ENCODE assay signal across 9 cellular contexts in the genomic region with DNA sequence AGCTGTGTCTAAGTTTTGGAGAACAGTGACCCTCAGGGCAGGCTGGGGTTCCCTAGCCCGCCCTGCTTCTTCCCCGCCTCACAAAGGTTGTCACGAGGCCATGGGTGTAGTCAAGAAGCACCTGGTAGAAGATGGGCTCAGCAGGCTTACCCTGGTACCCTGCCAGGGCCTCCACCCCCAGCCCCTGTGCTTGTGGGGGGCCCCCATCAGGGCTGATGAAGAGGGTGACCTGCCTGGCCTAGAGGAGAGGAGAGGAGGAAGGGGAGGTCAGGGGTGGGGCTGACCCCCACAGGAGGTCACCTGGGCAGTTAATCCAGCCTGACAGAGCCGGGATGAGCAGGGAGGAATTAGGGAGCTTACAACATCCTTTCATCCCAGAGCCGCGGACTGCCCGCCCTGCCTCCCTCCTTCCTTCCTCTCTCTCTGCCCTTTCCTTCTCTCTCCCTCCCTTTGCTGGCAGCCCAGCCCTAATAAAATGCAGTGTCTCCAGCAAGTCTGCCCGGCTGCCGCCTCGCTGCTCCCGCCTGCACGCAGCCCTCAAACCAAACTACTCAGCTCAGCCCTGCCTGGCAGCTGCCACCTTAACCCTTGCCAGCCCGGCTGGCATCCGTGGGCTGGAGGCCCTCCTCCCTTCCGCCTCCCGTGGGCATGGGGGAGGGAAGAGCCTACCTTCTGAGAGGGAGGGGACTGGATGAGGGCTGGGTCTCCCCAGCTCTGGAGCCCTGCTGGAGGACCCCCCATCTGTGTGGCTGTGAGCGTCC. TPM values are rescaled to one million over a fixed set of nuclear protein-coding genes. Genes with fewer than 3 reads are reported as not detected.
DNase-seq lines count a peak whose midpoint lies in the region; ATAC-seq and TF ChIP-seq lines count a peak whose summit lies in the region.
"Had no signal": no experiment of that assay in that cellular context is flagged by ENCODE, and none has a peak within 500 bp of the region (broad histone marks: within the 10 kb centered on the region; RNA-seq: fewer than 3 reads in every experiment).

No MANE protein-coding gene starts in this region.

- no peak overlapping the region for H3K27ac Mint-ChIP-seq in activated naive CD8-positive, alpha-beta T cell treated with anti-CD3 and anti-CD28 coated beads, Interleukin-2, amount 10 ng/mL, durations not matched to agents 7 days and 5 days
- H3K27ac Mint-ChIP-seq in activated naive CD8-positive, alpha-beta T cell treated with anti-CD3 and anti-CD28 coated beads for 36 hours, result no peak overlapping the region
- no peak overlapping the region for H3K27ac Mint-ChIP-seq in endothelial cell (ENCODE audit: unreplicated experiment)
- H3K27ac Mint-ChIP-seq: CD8-positive, alpha-beta T cell had no signal

- H3K36me3 Mint-ChIP-seq in activated naive CD8-positive, alpha-beta T cell treated with anti-CD3 and anti-CD28 coated beads, Interleukin-2, amount 10 ng/mL, durations not matched to agents 7 days and 5 days, result peaks cover under 1% of the 10 kb centered on the region
- no peaks in the 10 kb centered on the region for H3K36me3 Mint-ChIP-seq in activated naive CD8-positive, alpha-beta T cell treated with anti-CD3 and anti-CD28 coated beads for 36 hours
- peaks cover 3% of the 10 kb centered on the region for H3K36me3 Mint-ChIP-seq in endothelial cell (ENCODE audit: low read depth, unreplicated experiment)
- H3K36me3 Mint-ChIP-seq: CD8-positive, alpha-beta T cell had no signal

- H3K27ac ChIP-seq in spleen, result no peak overlapping the region

- POLR2A ChIA-PET in activated naive CD8-positive, alpha-beta T cell treated with anti-CD3 and anti-CD28 coated beads, Interleukin-2, amount 10 ng/mL, durations not matched to agents 7 days and 5 days (lab: Charles Lee), result no interaction called here

- DNase-seq in activated naive CD8-positive, alpha-beta T cell treated with anti-CD3 and anti-CD28 coated beads, Interleukin-2, amount 10 ng/mL, durations not matched to agents 7 days and 5 days, result peak; percentile 18
- DNase-seq in activated naive CD8-positive, alpha-beta T cell treated with anti-CD3 and anti-CD28 coated beads for 36 hours, result no peak
- DNase-seq in NCI-H2227 treated with DMSO at 0.1 percent for 48 hours (lab: John Stamatoyannopoulos, UW) (peak; percentile 79), T47D (ENCODE audit: low read depth in 1 of 2, low spot score in 1 of 2) (peak; percentile 70 to 83), ureter (ENCODE audit: low spot score) (peak; percentile 75), spleen (no peak), endothelial cell (ENCODE audit: low spot score) (no peak)

- no peak for ATAC-seq in activated naive CD8-positive, alpha-beta T cell treated with anti-CD3 and anti-CD28 coated beads, Interleukin-2, amount 10 ng/mL, durations not matched to agents 7 days and 5 days (ENCODE audit: low read depth)
- no peak for ATAC-seq in GM19324 (IDR thresholded peaks at IDR 0.05; ENCODE audit: low FRiP score, unreplicated experiment)
- ATAC-seq: CD8-positive, alpha-beta T cell had no signal

- no peaks in the 10 kb centered on the region for H3K36me3 ChIP-seq in spleen

- TF ChIP-seq POLR2A in spleen (IDR thresholded peaks at IDR 0.05), result no peak

- H3K27me3 ChIP-seq in spleen (replicated peaks in 1 of 7), result peaks cover 0 to 97% (median 54%) of the 10 kb centered on the region in 7 donors

- peaks cover 48% of the 10 kb centered on the region for H3K27me3 Mint-ChIP-seq in activated naive CD8-positive, alpha-beta T cell treated with anti-CD3 and anti-CD28 coated beads, Interleukin-2, amount 10 ng/mL, durations not matched to agents 7 days and 5 days
- peaks cover 50% of the 10 kb centered on the region for H3K27me3 Mint-ChIP-seq in activated naive CD8-positive, alpha-beta T cell treated with anti-CD3 and anti-CD28 coated beads for 36 hours
- peaks cover 23% of the 10 kb centered on the region for H3K27me3 Mint-ChIP-seq in endothelial cell (ENCODE audit: unreplicated experiment)

- H3K4me1 Mint-ChIP-seq in activated naive CD8-positive, alpha-beta T cell treated with anti-CD3 and anti-CD28 coated beads, Interleukin-2, amount 10 ng/mL, durations not matched to agents 7 days and 5 days, result peaks cover 2% of the 10 kb centered on the region
- no peaks in the 10 kb centered on the region for H3K4me1 Mint-ChIP-seq in activated naive CD8-positive, alpha-beta T cell treated with anti-CD3 and anti-CD28 coated beads for 36 hours
- H3K4me1 Mint-ChIP-seq in endothelial cell (ENCODE audit: unreplicated experiment), result peaks cover 2% of the 10 kb centered on the region

- no peaks in the 10 kb centered on the region for H3K9me3 Mint-ChIP-seq in activated naive CD8-positive, alpha-beta T cell treated with anti-CD3 and anti-CD28 coated beads, Interleukin-2, amount 10 ng/mL, durations not matched to agents 7 days and 5 days
- H3K9me3 Mint-ChIP-seq in activated naive CD8-positive, alpha-beta T cell treated with anti-CD3 and anti-CD28 coated beads for 36 hours, result no peaks in the 10 kb centered on the region
- H3K9me3 Mint-ChIP-seq in endothelial cell (ENCODE audit: unreplicated experiment), result no peaks in the 10 kb centered on the region
- H3K9me3 Mint-ChIP-seq: CD8-positive, alpha-beta T cell had no signal

- no peak overlapping the region for H3K4me3 Mint-ChIP-seq in activated naive CD8-positive, alpha-beta T cell treated with anti-CD3 and anti-CD28 coated beads, Interleukin-2, amount 10 ng/mL, durations not matched to agents 7 days and 5 days
- H3K4me3 Mint-ChIP-seq in activated naive CD8-positive, alpha-beta T cell treated with anti-CD3 and anti-CD28 coated beads for 36 hours, result no peak overlapping the region
- no peak overlapping the region for H3K4me3 Mint-ChIP-seq in endothelial cell (ENCODE audit: unreplicated experiment)
- H3K4me3 Mint-ChIP-seq: CD8-positive, alpha-beta T cell had no signal

- TF ChIP-seq CTCF in spleen (IDR thresholded peaks at IDR 0.05 in 8 of 11, conservative IDR thresholded peaks at IDR 0.05 in 3 of 11), result no peak
- TF ChIP-seq CTCF in endothelial cell (IDR thresholded peaks at IDR 0.05; ENCODE audit: unreplicated experiment), result no peak

- intact Hi-C loops in spleen (cut with DNase I; ENCODE audit: low total_unique reads), result no loop called here

- H3K4me1 ChIP-seq in spleen, result peaks cover 0 to 8% (median under 1%) of the 10 kb centered on the region in 6 donors

- H3K4me3 ChIP-seq in spleen, result no peak overlapping the region

- no peaks in the 10 kb centered on the region for H3K9me3 ChIP-seq in spleen

- 11 to 22% (median 19%) methylated on average over 16 to 17 of the region's 17 CpGs for WGBS in spleen, 5 donors

- in situ Hi-C loops in T47D (cut with HindIII; ENCODE audit: low pct_unique_long_range_greater_than_20kb, low sequenced_read_pairs), result no loop called here

RNA-seq across cellular contexts. Expression of a gene that starts 7.2 kb away (rescaled TPM):
- not detected for total RNA-seq in activated naive CD8-positive, alpha-beta T cell treated with anti-CD3 and anti-CD28 coated beads, Interleukin-2, amount 10 ng/mL, durations not matched to agents 7 days and 5 days
- total RNA-seq in activated naive CD8-positive, alpha-beta T cell treated with anti-CD3 and anti-CD28 coated beads for 36 hours, result under 1 TPM; 0.16 to 0.19 TPM
- total RNA-seq in ureter (1.1 TPM), spleen (not detected), endothelial cell (ENCODE audit: unreplicated experiment) (0.13 TPM)
- under 1 TPM in 1 of 3 donors, not detected in 2; 0.02 TPM for polyA plus RNA-seq in spleen
- total RNA-seq: CD8-positive, alpha-beta T cell had no signal

RNA-seq across cellular contexts. Expression of a gene that starts 18.9 kb away (rescaled TPM):
- under 1 TPM; 0.60 to 0.69 TPM for total RNA-seq in activated naive CD8-positive, alpha-beta T cell treated with anti-CD3 and anti-CD28 coated beads, Interleukin-2, amount 10 ng/mL, durations not matched to agents 7 days and 5 days
- total RNA-seq in activated naive CD8-positive, alpha-beta T cell treated with anti-CD3 and anti-CD28 coated beads for 36 hours, result under 1 TPM; 0.62 to 0.70 TPM
- 1.1 TPM for total RNA-seq in ureter
- total RNA-seq in spleen, result 1 to 10 TPM in 1 of 7 donors, under 1 TPM in 4, not detected in 2; 0.23 to 1.1 (median 0.57) TPM
- polyA plus RNA-seq in spleen, result under 1 TPM; 0.09 to 0.29 (median 0.22) TPM
- 0.36 TPM for total RNA-seq in endothelial cell (ENCODE audit: unreplicated experiment)

Comparison
In these comparisons a context has a peak if more than half of its experiments do, and no peak if none do; other contexts are left out.
1. DNase-seq: peak in activated naive CD8-positive, alpha-beta T cell treated with anti-CD3 and anti-CD28 coated beads, Interleukin-2, amount 10 ng/mL, durations not matched to agents 7 days and 5 days (single experiment), NCI-H2227 treated with DMSO at 0.1 percent for 48 hours (single experiment), T47D (2 of 2) and ureter (single experiment); none in activated naive CD8-positive, alpha-beta T cell treated with anti-CD3 and anti-CD28 coated beads for 36 hours (single experiment), spleen (single experiment) and endothelial cell (single experiment).